In the genomic region with DNA sequence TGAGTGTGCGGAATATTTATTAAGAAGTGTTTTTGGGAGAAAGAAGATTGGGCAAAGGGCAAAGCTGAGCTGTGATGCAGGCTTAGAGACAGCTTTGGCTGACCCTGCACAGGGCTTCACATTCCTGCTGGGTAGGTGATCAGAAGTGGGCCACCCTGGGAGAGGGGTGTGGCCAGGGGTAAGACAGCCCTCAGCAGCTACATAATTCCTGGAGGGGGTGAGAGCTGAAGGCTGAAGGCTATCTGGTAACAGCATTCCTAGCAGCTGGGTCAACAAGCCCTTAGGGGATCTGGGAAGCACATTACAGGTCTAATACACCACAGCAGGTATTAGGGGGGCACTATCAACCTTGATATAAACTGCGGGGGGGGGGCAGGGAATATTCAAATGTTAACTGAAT, we compare ENCODE assay signal across 28 cellular contexts. TPM values are rescaled to one million over a fixed set of nuclear protein-coding genes. Genes with fewer than 3 reads are reported as not detected.
"Had no signal": no experiment of that assay in that cellular context is flagged by ENCODE, and none has a peak within 500 bp of the region (broad histone marks: within the 10 kb centered on the region; RNA-seq: fewer than 3 reads in every experiment).

No MANE protein-coding gene starts in this region.

- H3K36me3 ChIP-seq: breast epithelium, esophagus squamous epithelium, left ventricle myocardium inferior, neural progenitor cell, right atrium auricular region, thyroid gland had no signal

- H3K36me3 Mint-ChIP-seq: memory B cell, naive B cell, neural progenitor cell had no signal

- ATAC-seq: activated CD4-positive, CD25-positive, alpha-beta regulatory T cell treated with anti-CD3 and anti-CD28 coated beads, Interleukin-2, amount 50 U/mL, for 24 hours; activated CD8-positive, alpha-beta T cell treated with anti-CD3 and anti-CD28 coated beads, Interleukin-2, amount 10 ng/mL, durations not matched to agents 7 days and 5 days; activated naive CD8-positive, alpha-beta T cell treated with anti-CD3 and anti-CD28 coated beads, Interleukin-2, amount 50 U/mL, for 24 hours; mucosa of descending colon had no signal

- H3K9me3 Mint-ChIP-seq: activated CD4-positive, alpha-beta T cell treated with anti-CD3 and anti-CD28 coated beads, Interleukin-2, amount 10 ng/mL, durations not matched to agents 7 days and 5 days; activated naive CD8-positive, alpha-beta T cell treated with anti-CD3 and anti-CD28 coated beads, Interleukin-2, amount 50 U/mL, for 24 hours; activated T-cell treated with anti-CD3 and anti-CD28 coated beads, Interleukin-2, amount 50 U/mL, for 24 hours; activated T-helper 2 cell treated with anti-CD3 and anti-CD28 coated beads, Interferon-gamma antibody, Interleukin-2, Interleukin-4, amounts not matched to agents 10 μg/mL and 5 μg/mL and 100 μg/mL, durations not matched to agents 14 hours and 24 hours and 36 hours; neural progenitor cell; T-helper 1 cell treated with Interleukin-12 subunit alpha and Interleukin-12 subunit beta and Interleukin-4 antibody, amounts not matched to agents 30 μg/mL and 1 μg/mL, for 36 hours had no signal

- H3K27me3 Mint-ChIP-seq: progenitor cell of endocrine pancreas had no signal

- H3K4me3 ChIP-seq: breast epithelium, esophagus squamous epithelium, left ventricle myocardium inferior, mucosa of descending colon, neural progenitor cell, right atrium auricular region, thyroid gland had no signal

- DNase-seq: activated CD4-positive, alpha-beta T cell treated with anti-CD3 and anti-CD28 coated beads, Interleukin-2, amount 10 ng/mL, durations not matched to agents 7 days and 5 days; activated CD8-positive, alpha-beta T cell treated with anti-CD3 and anti-CD28 coated beads, Interleukin-2, amount 10 ng/mL, durations not matched to agents 7 days and 5 days; activated naive CD4-positive, alpha-beta T cell treated with Interleukin-2 at 50 U/mL for 16 hours; activated naive CD8-positive, alpha-beta T cell treated with anti-CD3 and anti-CD28 coated beads, Interleukin-2, amount 50 U/mL, for 24 hours; activated T-cell treated with anti-CD3 and anti-CD28 coated beads, Interleukin-2, amount 50 U/mL, for 24 hours; aorta; cerebellar nuclear complex; effector CD8-positive, alpha-beta T cell; esophagus squamous epithelium; kidney; left ventricle myocardium inferior; mucosa of descending colon; naive B cell; stimulated activated CD4-positive, alpha-beta T cell treated with anti-CD3 and anti-CD28 coated beads, Interleukin-12 subunit alpha, Interleukin-12 subunit beta, amount 100 ng/mL, for 4 hours; stimulated activated CD4-positive, alpha-beta T cell treated with anti-CD3 and anti-CD28 coated beads, Interleukin-1b, Interleukin-23, amount 100 ng/mL, for 48 hours; stimulated activated CD8-positive, alpha-beta memory T cell treated with anti-CD3 and anti-CD28 coated beads, Interleukin-4, amount 100 ng/mL, for 48 hours; stimulated activated naive CD4-positive, alpha-beta T cell; thyroid gland had no signal

- H3K4me1 ChIP-seq: breast epithelium, esophagus squamous epithelium, neural progenitor cell, right atrium auricular region, thyroid gland had no signal

- H3K4me1 Mint-ChIP-seq: activated naive CD8-positive, alpha-beta T cell treated with anti-CD3 and anti-CD28 coated beads, Interleukin-2, amount 50 U/mL, for 24 hours; neural progenitor cell had no signal

- H3K27me3 ChIP-seq: breast epithelium, esophagus squamous epithelium, neural progenitor cell, right atrium auricular region, thyroid gland had no signal

- H3K4me3 Mint-ChIP-seq: activated CD4-positive, alpha-beta T cell treated with anti-CD3 and anti-CD28 coated beads, Interleukin-2, amount 10 ng/mL, durations not matched to agents 7 days and 5 days; activated CD8-positive, alpha-beta T cell treated with anti-CD3 and anti-CD28 coated beads, Interleukin-2, amount 10 ng/mL, durations not matched to agents 7 days and 5 days; activated naive CD8-positive, alpha-beta T cell treated with anti-CD3 and anti-CD28 coated beads, Interleukin-2, amount 50 U/mL, for 24 hours; activated T-cell treated with anti-CD3 and anti-CD28 coated beads, Interleukin-2, amount 50 U/mL, for 24 hours; memory B cell; naive B cell; neural progenitor cell; T-helper 1 cell treated with Interleukin-12 subunit alpha and Interleukin-12 subunit beta and Interleukin-4 antibody, amounts not matched to agents 30 μg/mL and 1 μg/mL, for 36 hours had no signal

- H3K27ac Mint-ChIP-seq: activated CD4-positive, alpha-beta T cell treated with anti-CD3 and anti-CD28 coated beads, Interleukin-2, amount 10 ng/mL, durations not matched to agents 7 days and 5 days; activated CD8-positive, alpha-beta T cell treated with anti-CD3 and anti-CD28 coated beads, Interleukin-2, amount 10 ng/mL, durations not matched to agents 7 days and 5 days; activated naive CD8-positive, alpha-beta T cell treated with anti-CD3 and anti-CD28 coated beads, Interleukin-2, amount 50 U/mL, for 24 hours; activated T-cell treated with anti-CD3 and anti-CD28 coated beads, Interleukin-2, amount 50 U/mL, for 24 hours; activated T-helper 2 cell treated with anti-CD3 and anti-CD28 coated beads, Interferon-gamma antibody, Interleukin-2, Interleukin-4, amounts not matched to agents 10 μg/mL and 5 μg/mL and 100 μg/mL, durations not matched to agents 14 hours and 24 hours and 36 hours; memory B cell; naive B cell; neural progenitor cell; progenitor cell of endocrine pancreas; T-helper 1 cell treated with Interleukin-12 subunit alpha and Interleukin-12 subunit beta and Interleukin-4 antibody, amounts not matched to agents 30 μg/mL and 1 μg/mL, for 36 hours had no signal

- H3K27ac ChIP-seq: breast epithelium, esophagus squamous epithelium, left ventricle myocardium inferior, neural progenitor cell, right atrium auricular region, thyroid gland had no signal

- H3K9me3 ChIP-seq: breast epithelium, esophagus squamous epithelium, left ventricle myocardium inferior, mucosa of descending colon, right atrium auricular region, thyroid gland had no signal

RNA-seq across cellular contexts. Expression of a gene that starts 5.8 kb away (rescaled TPM):
- total RNA-seq: activated CD4-positive, alpha-beta T cell treated with anti-CD3 and anti-CD28 coated beads, Interleukin-2, amount 10 ng/mL, durations not matched to agents 7 days and 5 days; activated CD8-positive, alpha-beta T cell treated with anti-CD3 and anti-CD28 coated beads, Interleukin-2, amount 10 ng/mL, durations not matched to agents 7 days and 5 days; activated T-helper 2 cell treated with anti-CD3 and anti-CD28 coated beads, Interferon-gamma antibody, Interleukin-2, Interleukin-4, amounts not matched to agents 10 μg/mL and 5 μg/mL and 100 μg/mL, durations not matched to agents 14 hours and 24 hours and 36 hours; aorta; breast epithelium; esophagus squamous epithelium; kidney; left ventricle myocardium inferior; mucosa of descending colon; osteoblast; progenitor cell of endocrine pancreas; right atrium auricular region; thyroid gland had no signal
- polyA plus RNA-seq: aorta, urinary bladder had no signal

RNA-seq across cellular contexts. Expression of a gene that starts 19.8 kb away (rescaled TPM):
- total RNA-seq: activated CD4-positive, alpha-beta T cell treated with anti-CD3 and anti-CD28 coated beads, Interleukin-2, amount 10 ng/mL, durations not matched to agents 7 days and 5 days; activated CD8-positive, alpha-beta T cell treated with anti-CD3 and anti-CD28 coated beads, Interleukin-2, amount 10 ng/mL, durations not matched to agents 7 days and 5 days; activated T-helper 2 cell treated with anti-CD3 and anti-CD28 coated beads, Interferon-gamma antibody, Interleukin-2, Interleukin-4, amounts not matched to agents 10 μg/mL and 5 μg/mL and 100 μg/mL, durations not matched to agents 14 hours and 24 hours and 36 hours; aorta; breast epithelium; kidney; left ventricle myocardium inferior; mucosa of descending colon; osteoblast; progenitor cell of endocrine pancreas; right atrium auricular region; thyroid gland; urinary bladder had no signal
- polyA plus RNA-seq: aorta, urinary bladder had no signal
